ENCODE assay signal across 21 cellular contexts in the genomic region with DNA sequence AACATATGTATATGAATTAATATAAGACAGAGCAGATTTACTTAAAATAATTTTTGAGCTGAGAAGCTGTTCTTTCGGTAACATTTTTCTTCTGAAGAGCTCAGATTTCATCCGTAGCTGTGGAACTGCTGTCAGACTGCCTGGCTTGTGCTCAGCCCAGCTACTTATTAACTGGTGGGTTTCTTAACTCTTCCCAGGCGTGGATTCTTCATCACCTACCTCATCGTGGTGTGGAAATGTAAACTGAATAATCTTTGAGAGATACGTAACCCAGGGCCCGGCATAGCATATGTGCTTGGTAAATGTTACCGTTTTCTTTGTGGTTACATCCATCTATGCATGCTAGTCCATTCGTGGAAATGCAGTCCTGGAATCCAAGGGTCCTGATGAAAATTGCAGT.
DNase-seq lines count a peak whose midpoint lies in the region; ATAC-seq and TF ChIP-seq lines count a peak whose summit lies in the region.
"Had no signal": no experiment of that assay in that cellular context is flagged by ENCODE, and none has a peak within 500 bp of the region (broad histone marks: within the 10 kb centered on the region; RNA-seq: fewer than 3 reads in every experiment).

No MANE protein-coding gene starts in this region.

- H3K27me3 ChIP-seq in RWPE2 (ENCODE audit: insufficient read depth, poor library complexity, severe bottlenecking) (no peaks in the 10 kb centered on the region), fibroblast of lung (ENCODE audit: control insufficient read depth, insufficient read depth, low read length) (no peaks in the 10 kb centered on the region)
- H3K27me3 ChIP-seq in naive thymus-derived CD4-positive, alpha-beta T cell (ENCODE audit: control insufficient read depth in 2 of 2, insufficient read depth in 2 of 2, low read length in 2 of 2): no peaks in the 10 kb centered on the region
- H3K27me3 ChIP-seq: BLaER1 treated with 17β-estradiol and CSF1 and Interleukin-3, amounts not matched to agents 10 nM and 100 nM; Peyer's patch had no signal

- H3K27me3 Mint-ChIP-seq in mesothelial cell of epicardium (ENCODE audit: low read depth): no peaks in the 10 kb centered on the region
- peaks cover 0 to 10% (median 0%) of the 10 kb centered on the region in 5 donors for H3K27me3 Mint-ChIP-seq in naive thymus-derived CD4-positive, alpha-beta T cell
- H3K27me3 Mint-ChIP-seq: activated CD4-positive, alpha-beta T cell treated with anti-CD3 and anti-CD28 coated beads for 36 hours; activated naive CD8-positive, alpha-beta T cell treated with anti-CD3 and anti-CD28 coated beads, Interleukin-2, amount 50 U/mL, for 24 hours; activated T-cell treated with anti-CD3 and anti-CD28 coated beads, Interleukin-2, amount 50 U/mL, for 24 hours had no signal

- H3K4me3 Mint-ChIP-seq in mesothelial cell of epicardium: no peak overlapping the region
- no peak overlapping the region for H3K4me3 Mint-ChIP-seq in naive thymus-derived CD4-positive, alpha-beta T cell
- H3K4me3 Mint-ChIP-seq: activated CD4-positive, alpha-beta T cell treated with anti-CD3 and anti-CD28 coated beads for 36 hours; activated naive CD8-positive, alpha-beta T cell treated with anti-CD3 and anti-CD28 coated beads, Interleukin-2, amount 50 U/mL, for 24 hours; activated T-cell treated with anti-CD3 and anti-CD28 coated beads, Interleukin-2, amount 50 U/mL, for 24 hours had no signal

- no peaks in the 10 kb centered on the region for H4K20me1 ChIP-seq in fibroblast of lung (ENCODE audit: control insufficient read depth, extremely low read depth, insufficient read depth, low read length)
- H4K20me1 ChIP-seq: BLaER1 treated with 17β-estradiol and CSF1 and Interleukin-3, amounts not matched to agents 10 nM and 100 nM had no signal

- peaks cover 18% of the 10 kb centered on the region for H3K4me1 Mint-ChIP-seq in mesothelial cell of epicardium
- peaks cover 0 to 6% (median 0%) of the 10 kb centered on the region in 7 donors for H3K4me1 Mint-ChIP-seq in naive thymus-derived CD4-positive, alpha-beta T cell
- H3K4me1 Mint-ChIP-seq: activated CD4-positive, alpha-beta T cell treated with anti-CD3 and anti-CD28 coated beads for 36 hours; activated naive CD8-positive, alpha-beta T cell treated with anti-CD3 and anti-CD28 coated beads, Interleukin-2, amount 50 U/mL, for 24 hours had no signal

- H3K9me3 Mint-ChIP-seq in mesothelial cell of epicardium: peaks cover 5% of the 10 kb centered on the region
- H3K9me3 Mint-ChIP-seq in naive thymus-derived CD4-positive, alpha-beta T cell: no peaks in the 10 kb centered on the region
- H3K9me3 Mint-ChIP-seq: activated naive CD8-positive, alpha-beta T cell treated with anti-CD3 and anti-CD28 coated beads, Interleukin-2, amount 50 U/mL, for 24 hours; activated T-cell treated with anti-CD3 and anti-CD28 coated beads, Interleukin-2, amount 50 U/mL, for 24 hours had no signal

- DNase-seq in AG09309 (ENCODE audit: low read depth) (peak; percentile 65), RWPE2 (ENCODE audit: low spot score) (no peak), fibroblast of lung (ENCODE audit: low read depth in 2 of 2) (peak; percentile 89 to 91), mesothelial cell of epicardium (ENCODE audit: low spot score in 2 of 2, unreplicated experiment in 2 of 2) (no peak), activated T-cell treated with anti-CD3 and anti-CD28 coated beads for 4 hours (no peak)
- no peak for DNase-seq in naive thymus-derived CD4-positive, alpha-beta T cell
- DNase-seq: activated CD4-positive, alpha-beta T cell treated with anti-CD3 and anti-CD28 coated beads for 36 hours; activated naive CD8-positive, alpha-beta T cell treated with anti-CD3 and anti-CD28 coated beads, Interleukin-2, amount 50 U/mL, for 24 hours; activated T-cell treated with anti-CD3 and anti-CD28 coated beads, Interleukin-2, amount 50 U/mL, for 24 hours; DMS79; NCI-H2081; NCI-H748 treated with DMSO at 0.1 percent for 48 hours; Peyer's patch; T-helper 1 cell had no signal

- intact Hi-C loops in naive thymus-derived CD4-positive, alpha-beta T cell (cut with micrococcal nuclease): no loop called here

- ATAC-seq in RWPE2 (ENCODE audit: low read depth) (0 out of 3 replicates have a peak, but pooled peaks have one; percentile 23), HG03469 (IDR thresholded peaks at IDR 0.05; ENCODE audit: unreplicated experiment) (no peak), GM18867 (IDR thresholded peaks at IDR 0.05; ENCODE audit: unreplicated experiment) (no peak)
- ATAC-seq in naive thymus-derived CD4-positive, alpha-beta T cell: no peak
- ATAC-seq: activated CD4-positive, alpha-beta T cell treated with anti-CD3 and anti-CD28 coated beads for 36 hours; activated naive CD8-positive, alpha-beta T cell treated with anti-CD3 and anti-CD28 coated beads, Interleukin-2, amount 50 U/mL, for 24 hours; esophagus mucosa; GM12878 had no signal

- CTCF ChIA-PET in naive thymus-derived CD4-positive, alpha-beta T cell (lab: Charles Lee): no interaction called here

- H3K36me3 ChIP-seq in RWPE2 (ENCODE audit: low read depth) (no peaks in the 10 kb centered on the region), fibroblast of lung (ENCODE audit: control insufficient read depth, insufficient read depth, low read length) (no peaks in the 10 kb centered on the region)
- H3K36me3 ChIP-seq in naive thymus-derived CD4-positive, alpha-beta T cell (ENCODE audit: control insufficient read depth in 2 of 3, insufficient read depth in 3 of 3, low read length in 3 of 3): no peaks in the 10 kb centered on the region
- H3K36me3 ChIP-seq: BLaER1 treated with 17β-estradiol and CSF1 and Interleukin-3, amounts not matched to agents 10 nM and 100 nM; Peyer's patch had no signal

- no peak overlapping the region for H2AFZ ChIP-seq in fibroblast of lung (ENCODE audit: low read length)
- H2AFZ ChIP-seq: parathyroid adenoma had no signal

- peak overlapping the region; percentile 64 for H3K27ac Mint-ChIP-seq in mesothelial cell of epicardium
- H3K27ac Mint-ChIP-seq in naive thymus-derived CD4-positive, alpha-beta T cell: no peak overlapping the region
- H3K27ac Mint-ChIP-seq: activated CD4-positive, alpha-beta T cell treated with anti-CD3 and anti-CD28 coated beads for 36 hours; activated naive CD8-positive, alpha-beta T cell treated with anti-CD3 and anti-CD28 coated beads, Interleukin-2, amount 50 U/mL, for 24 hours; activated T-cell treated with anti-CD3 and anti-CD28 coated beads, Interleukin-2, amount 50 U/mL, for 24 hours had no signal

- peak overlapping the region; percentile 58 for H3K4me2 ChIP-seq in fibroblast of lung (ENCODE audit: extremely low read depth, insufficient read depth, low read length)
- H3K4me2 ChIP-seq: BLaER1 treated with 17β-estradiol and CSF1 and Interleukin-3, amounts not matched to agents 10 nM and 100 nM had no signal

- TF ChIP-seq CTCF in AG09309 (IDR thresholded peaks at IDR 0.05; ENCODE audit: control insufficient read depth, insufficient read depth, low read depth, low read length, missing control alignments) (no peak), RWPE2 (IDR thresholded peaks at IDR 0.05; ENCODE audit: poor library complexity, severe bottlenecking) (no peak), fibroblast of lung (conservative IDR thresholded peaks at IDR 0.05 in 1 of 2, IDR thresholded peaks at IDR 0.05 in 1 of 2; ENCODE audit: low read depth in 1 of 2, low read length in 2 of 2) (no peak), mesothelial cell of epicardium (IDR thresholded peaks at IDR 0.05; ENCODE audit: unreplicated experiment) (no peak)

- no peaks in the 10 kb centered on the region for H3K79me2 ChIP-seq in fibroblast of lung (ENCODE audit: control insufficient read depth, insufficient read depth, low read length)
- H3K79me2 ChIP-seq: parathyroid adenoma had no signal

- POLR2A ChIA-PET in naive thymus-derived CD4-positive, alpha-beta T cell (lab: Charles Lee): no interaction called here

- no peak overlapping the region for H3K4me3 ChIP-seq in AG09309 (ENCODE audit: control insufficient read depth, low read depth, low read length)
- H3K4me3 ChIP-seq in RWPE2 (ENCODE audit: severe bottlenecking): no peak overlapping the region
- H3K4me3 ChIP-seq in fibroblast of lung (replicated peaks in 1 of 4; ENCODE audit: control extremely low read depth in 1 of 4, insufficient read depth in 1 of 4, low read depth in 3 of 4, low read length in 4 of 4): peak overlapping the region in 1 of 4 experiments; percentile 16
- H3K4me3 ChIP-seq in naive thymus-derived CD4-positive, alpha-beta T cell (ENCODE audit: low read length): no peak overlapping the region
- H3K4me3 ChIP-seq: BLaER1 treated with 17β-estradiol and CSF1 and Interleukin-3, amounts not matched to agents 10 nM and 100 nM; coronary artery; GM12878; Peyer's patch had no signal

- no peak overlapping the region for H3K9ac ChIP-seq in fibroblast of lung (ENCODE audit: insufficient read depth, low read length)
- H3K9ac ChIP-seq: BLaER1 treated with 17β-estradiol and CSF1 and Interleukin-3, amounts not matched to agents 10 nM and 100 nM; parathyroid adenoma had no signal

- no peak overlapping the region for H3K27ac ChIP-seq in RWPE2 (ENCODE audit: poor library complexity, severe bottlenecking)
- no peak overlapping the region for H3K27ac ChIP-seq in fibroblast of lung (ENCODE audit: insufficient read depth, low read length)
- H3K27ac ChIP-seq in naive thymus-derived CD4-positive, alpha-beta T cell (ENCODE audit: low read depth, low read length): no peak overlapping the region
- H3K27ac ChIP-seq: BLaER1 treated with 17β-estradiol and CSF1 and Interleukin-3, amounts not matched to agents 10 nM and 100 nM; coronary artery; parathyroid adenoma; Peyer's patch had no signal

- H3K36me3 Mint-ChIP-seq in mesothelial cell of epicardium: no peaks in the 10 kb centered on the region
- no peaks in the 10 kb centered on the region for H3K36me3 Mint-ChIP-seq in naive thymus-derived CD4-positive, alpha-beta T cell

- H3K4me1 ChIP-seq in RWPE2 (ENCODE audit: insufficient read depth, poor library complexity, severe bottlenecking): no peaks in the 10 kb centered on the region
- peaks cover 5% of the 10 kb centered on the region for H3K4me1 ChIP-seq in fibroblast of lung (ENCODE audit: control insufficient read depth, extremely low read depth, insufficient read depth, low read length)
- no peaks in the 10 kb centered on the region for H3K4me1 ChIP-seq in naive thymus-derived CD4-positive, alpha-beta T cell (ENCODE audit: control insufficient read depth in 2 of 2, insufficient read depth in 2 of 2, low read length in 2 of 2)
- H3K4me1 ChIP-seq: BLaER1 treated with 17β-estradiol and CSF1 and Interleukin-3, amounts not matched to agents 10 nM and 100 nM; Peyer's patch had no signal

- H3K9me3 ChIP-seq in RWPE2 (ENCODE audit: severe bottlenecking) (no peaks in the 10 kb centered on the region), fibroblast of lung (ENCODE audit: control insufficient read depth, insufficient read depth, low read depth, low read length) (no peaks in the 10 kb centered on the region)
- no peaks in the 10 kb centered on the region for H3K9me3 ChIP-seq in naive thymus-derived CD4-positive, alpha-beta T cell (ENCODE audit: control insufficient read depth in 2 of 3, low read length in 3 of 3)
- H3K9me3 ChIP-seq: BLaER1 treated with 17β-estradiol and CSF1 and Interleukin-3, amounts not matched to agents 10 nM and 100 nM; Peyer's patch had no signal

Comparison
In these comparisons a context has a peak if more than half of its experiments do, and no peak if none do; other contexts are left out.
1. DNase-seq: peak in AG09309 (single experiment) and fibroblast of lung (2 of 2); none in RWPE2 (single experiment), mesothelial cell of epicardium (0 of 2), naive thymus-derived CD4-positive, alpha-beta T cell (0 of 9) and activated T-cell treated with anti-CD3 and anti-CD28 coated beads for 4 hours (single experiment).